Comparison of ENCODE assay signal across 8 cellular contexts in the genomic region with DNA sequence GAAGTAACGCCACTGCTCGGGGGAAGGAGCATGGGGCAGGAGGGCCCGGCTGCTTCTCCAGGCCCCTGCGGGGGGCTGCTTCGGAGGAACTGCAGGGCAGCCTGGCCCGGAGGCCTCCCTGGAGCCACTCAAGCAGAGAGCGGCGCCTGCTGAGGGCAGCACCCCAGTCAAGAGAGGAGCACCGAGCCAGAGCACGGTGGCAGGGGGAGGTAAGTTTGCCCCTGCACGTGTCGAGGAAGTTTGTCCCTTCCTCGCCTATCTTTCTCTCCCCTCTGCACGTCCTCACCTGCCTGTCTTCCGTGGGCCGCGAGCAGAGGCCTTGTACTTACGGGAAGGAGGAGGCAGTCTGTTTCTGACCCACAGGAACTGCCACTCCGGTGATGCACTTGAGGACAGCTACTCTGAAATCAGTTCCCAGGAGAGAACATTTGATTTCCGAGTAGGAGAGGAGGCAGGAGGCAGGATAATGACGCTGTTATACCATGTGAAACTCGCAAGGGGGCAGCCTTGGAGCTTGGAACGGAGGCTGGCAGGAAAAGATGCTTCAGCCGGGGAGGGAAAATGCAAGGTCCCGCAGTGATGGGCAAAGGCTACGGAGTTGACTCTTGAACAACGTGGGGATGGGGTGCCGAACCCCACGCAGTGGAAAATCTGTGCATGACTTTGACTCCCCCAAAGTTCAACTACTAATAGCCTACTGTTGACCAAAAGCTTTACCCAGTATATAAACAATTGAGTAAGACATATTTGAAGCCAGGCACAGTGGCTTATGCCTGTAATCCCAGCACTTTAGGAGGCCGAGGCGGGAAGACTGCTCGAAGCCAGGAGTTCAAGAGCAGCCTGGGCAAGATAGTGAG. TPM values are rescaled to one million over a fixed set of nuclear protein-coding genes. Genes with fewer than 3 reads are reported as not detected.
DNase-seq lines count a peak whose midpoint lies in the region; ATAC-seq and TF ChIP-seq lines count a peak whose summit lies in the region.

No MANE protein-coding gene starts in this region.

- POLR2A ChIA-PET in OCI-LY7 (lab: Charles Lee) = interaction anchor here (0.5 to 1.2 kb wide), 4 partner anchors 98 to 142 kb away, joined by 3 to 9 read pairs (median 4); no protein-coding TSS in a partner anchor

- no peak for TF ChIP-seq EP300 in Ishikawa (IDR thresholded peaks at IDR 0.05; ENCODE audit: borderline replicate concordance)

- CTCF ChIA-PET in OCI-LY7 (lab: Charles Lee; ENCODE audit: unreplicated experiment) = interaction anchor here (0.8 kb wide), 1 partner anchor 142 kb away, joined by 3 read pairs; no protein-coding TSS in a partner anchor

- H3K27me3 Mint-ChIP-seq in natural killer cell (ENCODE audit: low read depth in 2 of 2) = peaks cover 7 to 9% of the 10 kb centered on the region in 2 donors
- no peaks in the 10 kb centered on the region for H3K27me3 Mint-ChIP-seq in stimulated activated naive B cell treated with anti-CD40 and anti-IgM and Interleukin-4, amounts not matched to agents 10 μg/mL and 1 μg/mL and 100 μg/mL, for 72 hours

- no peak overlapping the region for H3K4me3 ChIP-seq in OCI-LY7 (ENCODE audit: low read depth, low read length, poor library complexity, severe bottlenecking)

- intact Hi-C loops in OCI-LY7 (cut with micrococcal nuclease; ENCODE audit: unreplicated experiment) = loop anchor here (1.0 kb wide), 2 partner anchors 116 to 143 kb away; no protein-coding TSS in a partner anchor
- intact Hi-C loops in natural killer cell (cut with micrococcal nuclease) = loop anchor here (1.0 to 10.0 kb wide), 3 partner anchors 116 to 242 kb away; no protein-coding TSS in a partner anchor

- 0 out of 2 replicates have a peak, but pooled peaks cover 4% of the 10 kb centered on the region for H3K9me3 ChIP-seq in OCI-LY7 (ENCODE audit: low read length)

- no peaks in the 10 kb centered on the region for H3K9me3 Mint-ChIP-seq in natural killer cell
- H3K9me3 Mint-ChIP-seq in stimulated activated naive B cell treated with anti-CD40 and anti-IgM and Interleukin-4, amounts not matched to agents 10 μg/mL and 1 μg/mL and 100 μg/mL, for 72 hours = no peaks in the 10 kb centered on the region

- no TSS peak for BruUV-seq in OCI-LY7 (replicated peaks; lab: Mats Ljungman, UMichigan)

- no peaks in the 10 kb centered on the region for H3K9me2 ChIP-seq in OCI-LY7 (ENCODE audit: insufficient read depth, low read length)

- H3K36me3 ChIP-seq in OCI-LY7 (ENCODE audit: insufficient read depth, low read length) = peaks cover 24% of the 10 kb centered on the region

- peaks cover 54% of the 10 kb centered on the region for H3K4me1 ChIP-seq in OCI-LY7 (ENCODE audit: insufficient read depth, low read length, poor library complexity, severe bottlenecking)

- no peaks in the 10 kb centered on the region; the same call in 1 of the 2 replicates for H4K20me1 ChIP-seq in OCI-LY7 (ENCODE audit: insufficient read depth, low read length)

- peak overlapping the region; percentile 27 for H3K27ac ChIP-seq in OCI-LY7 (ENCODE audit: low read depth, low read length, poor library complexity, severe bottlenecking)

- no peaks in the 10 kb centered on the region for H3K36me3 Mint-ChIP-seq in natural killer cell
- H3K36me3 Mint-ChIP-seq in stimulated activated naive B cell treated with anti-CD40 and anti-IgM and Interleukin-4, amounts not matched to agents 10 μg/mL and 1 μg/mL and 100 μg/mL, for 72 hours = peaks cover 0 to 19% of the 10 kb centered on the region in 2 donors

- DNase-seq in DMS114 treated with DMSO at 0.1 percent for 48 hours (lab: John Stamatoyannopoulos, UW; ENCODE audit: unreplicated experiment) (peak; percentile 82), OCI-LY7 (ENCODE audit: low spot score) (peak; percentile 78), fibroblast of gingiva (ENCODE audit: low read depth) (peak; percentile 54), natural killer cell (peak; percentile 58)
- peak; percentile 65 for DNase-seq in activated T-cell treated with anti-CD3 and anti-CD28 coated beads, Interleukin-2, amount 50 U/mL, for 1 hour
- DNase-seq in stimulated activated naive B cell treated with anti-CD40 and anti-IgM and Interleukin-4, amounts not matched to agents 10 μg/mL and 1 μg/mL and 100 μg/mL, for 72 hours = peak; percentile 72

- ATAC-seq in natural killer cell (peak; percentile 74 to 84 (median 77)), HG02884 (IDR thresholded peaks at IDR 0.05; ENCODE audit: unreplicated experiment) (no peak)
- peak; percentile 49 to 60 for ATAC-seq in stimulated activated naive B cell treated with anti-CD40 and anti-IgM and Interleukin-4, amounts not matched to agents 10 μg/mL and 1 μg/mL and 100 μg/mL, for 72 hours (replicated peaks)

- H3K27ac Mint-ChIP-seq in natural killer cell = peak overlapping the region in 1 of 2 donors; percentile 59
- H3K27ac Mint-ChIP-seq in stimulated activated naive B cell treated with anti-CD40 and anti-IgM and Interleukin-4, amounts not matched to agents 10 μg/mL and 1 μg/mL and 100 μg/mL, for 72 hours = peak overlapping the region; percentile 88

- 0 out of 2 replicates have a peak overlapping the region, but pooled peaks have one; percentile 29 for H2AFZ ChIP-seq in OCI-LY7 (ENCODE audit: low read length)

- H3K79me2 ChIP-seq in OCI-LY7 (ENCODE audit: insufficient read depth, low read depth, low read length) = no peaks in the 10 kb centered on the region

- no peak overlapping the region for H3K4me3 Mint-ChIP-seq in natural killer cell
- peak overlapping the region; percentile 45 to 49 for H3K4me3 Mint-ChIP-seq in stimulated activated naive B cell treated with anti-CD40 and anti-IgM and Interleukin-4, amounts not matched to agents 10 μg/mL and 1 μg/mL and 100 μg/mL, for 72 hours

- H3K4me2 ChIP-seq in OCI-LY7 (ENCODE audit: low read length) = peak overlapping the region; percentile 38; the same call in 1 of the 2 replicates

- H3K4me1 Mint-ChIP-seq in natural killer cell = peaks cover 10% of the 10 kb centered on the region in 2 donors
- peaks cover 42 to 59% of the 10 kb centered on the region in 2 donors for H3K4me1 Mint-ChIP-seq in stimulated activated naive B cell treated with anti-CD40 and anti-IgM and Interleukin-4, amounts not matched to agents 10 μg/mL and 1 μg/mL and 100 μg/mL, for 72 hours

- peak; percentile 93 for TF ChIP-seq RAD21 in Ishikawa (IDR thresholded peaks at IDR 0.05; ENCODE audit: low read depth)

- TF ChIP-seq CTCF in OCI-LY7 (conservative IDR thresholded peaks at IDR 0.05; ENCODE audit: low read length) (peak; percentile 92), natural killer cell (IDR thresholded peaks at IDR 0.05) (peak; percentile 89)

TF ChIP-seq in Ishikawa, 13 proteins besides CTCF, POLR2A, EP300 and RAD21:
- no peak for TF ChIP-seq NFIC (IDR thresholded peaks at IDR 0.05)
- TF ChIP-seq TAF1 (IDR thresholded peaks at IDR 0.05; ENCODE audit: low read depth) = no peak
- no peak for TF ChIP-seq CREB1 (IDR thresholded peaks at IDR 0.05; ENCODE audit: low read depth)
- no peak for TF ChIP-seq EGR1 (IDR thresholded peaks at IDR 0.05)
- TF ChIP-seq, protein P1, sequence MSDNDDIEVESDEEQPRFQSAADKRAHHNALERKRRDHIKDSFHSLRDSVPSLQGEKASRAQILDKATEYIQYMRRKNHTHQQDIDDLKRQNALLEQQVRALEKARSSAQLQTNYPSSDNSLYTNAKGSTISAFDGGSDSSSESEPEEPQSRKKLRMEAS (IDR thresholded peaks at IDR 0.05) = no peak
- TF ChIP-seq YY1 (IDR thresholded peaks at IDR 0.05; ENCODE audit: low read depth) = no peak
- TF ChIP-seq, protein P2, sequence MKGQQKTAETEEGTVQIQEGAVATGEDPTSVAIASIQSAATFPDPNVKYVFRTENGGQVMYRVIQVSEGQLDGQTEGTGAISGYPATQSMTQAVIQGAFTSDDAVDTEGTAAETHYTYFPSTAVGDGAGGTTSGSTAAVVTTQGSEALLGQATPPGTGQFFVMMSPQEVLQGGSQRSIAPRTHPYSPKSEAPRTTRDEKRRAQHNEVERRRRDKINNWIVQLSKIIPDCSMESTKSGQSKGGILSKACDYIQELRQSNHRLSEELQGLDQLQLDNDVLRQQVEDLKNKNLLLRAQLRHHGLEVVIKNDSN (IDR thresholded peaks at IDR 0.05) = no peak
- TF ChIP-seq TEAD4 (IDR thresholded peaks at IDR 0.05) = no peak
- no peak for TF ChIP-seq ZBTB7A (IDR thresholded peaks at IDR 0.05; ENCODE audit: low read depth)
- TF ChIP-seq FOXM1 (IDR thresholded peaks at IDR 0.05; ENCODE audit: borderline replicate concordance, low read depth) = no peak
- no peak for TF ChIP-seq CEBPB (IDR thresholded peaks at IDR 0.05)

RNA-seq across cellular contexts. Expression of a gene that starts 5.0 kb away (rescaled TPM):
- total RNA-seq in OCI-LY7 (2014; rRNA removed; shearing (Covaris generic)) = 8.5 and 11.4 TPM in 2 replicates
- total RNA-seq in OCI-LY7 (2022) = 9.8 and 11.6 TPM in 2 replicates
- under 1 TPM in 2 of 3 donors, not detected in 1; 0.30 to 0.47 TPM for total RNA-seq in natural killer cell

RNA-seq across cellular contexts. Expression of a gene that starts 5.6 kb away (rescaled TPM):
- total RNA-seq in OCI-LY7 (2014; rRNA removed; shearing (Covaris generic)) = 0.72 TPM in 1 of 2 replicates, not detected in the other
- total RNA-seq in OCI-LY7 (2022) (0.19 and 0.31 TPM in 2 replicates), natural killer cell (1 to 10 TPM in 1 of 3 donors, under 1 TPM in 1, not detected in 1; 0.92 to 2.7 TPM)

RNA-seq across cellular contexts. Expression of a gene that starts 18.2 kb away (rescaled TPM):
- total RNA-seq in OCI-LY7 (2014; rRNA removed; shearing (Covaris generic)) = 0.06 TPM in 1 of 2 replicates, not detected in the other
- total RNA-seq in OCI-LY7 (2022) (not detected in 2 replicates), natural killer cell (1 to 10 TPM in 1 of 3 donors, under 1 TPM in 1, not detected in 1; 0.19 to 1.5 TPM)

RNA-seq across cellular contexts. Expression of a gene that starts 23.7 kb away (rescaled TPM):
- 312 and 413 TPM in 2 replicates for total RNA-seq in OCI-LY7 (2014; rRNA removed; shearing (Covaris generic))
- total RNA-seq in OCI-LY7 (2022) (972 TPM in 2 replicates), natural killer cell (1 to 10 TPM; 4.3 to 7.0 (median 6.0) TPM)

Comparison
In these comparisons a context has a peak if more than half of its experiments do, and no peak if none do; other contexts are left out.
1. RNA of a gene that starts 5.0 kb away (total RNA-seq): 8.5 to 11.6 TPM in OCI-LY7; 0.30 to 0.47 TPM in natural killer cell; every median in the first group is over 4 times any median in the second.
2. Peak in every context shown above with its lines, with median percentiles within 50 percentile points of each other: DNase-seq.